16 cellular contexts compared by ENCODE assay signal in the genomic region with DNA sequence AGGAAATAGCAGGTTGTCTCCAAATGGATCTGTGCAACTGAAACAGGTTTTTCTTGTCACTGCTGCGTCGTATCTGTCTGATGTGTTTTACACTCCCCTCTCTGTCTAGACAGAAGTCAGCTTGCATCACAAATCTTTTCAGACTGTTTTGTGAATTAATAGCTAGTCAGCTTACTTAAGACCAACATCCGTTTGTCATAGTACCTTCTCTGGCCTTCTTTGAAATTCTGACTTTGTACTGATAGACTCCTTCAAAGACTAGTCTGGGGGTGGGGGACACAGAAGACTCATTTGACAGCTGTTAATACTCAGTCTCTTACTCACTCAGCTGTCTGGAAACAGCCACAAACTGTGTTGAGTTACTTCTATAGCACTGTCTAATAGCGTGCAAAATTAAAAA.
A peak's percentile ranks its signal among the peaks of the same experiment; 100 is the strongest.
DNase-seq lines count a peak whose midpoint lies in the region; ATAC-seq lines count a peak whose summit lies in the region.
"Had no signal": no experiment of that assay in that cellular context is flagged by ENCODE, and none has a peak within 500 bp of the region (broad histone marks: within the 10 kb centered on the region; RNA-seq: fewer than 3 reads in every experiment).

No MANE protein-coding gene starts in this region.

- H3K27ac ChIP-seq in trophoblast cell (ENCODE audit: low read depth, low read length) = peak overlapping the region; percentile 96

- H3K79me1 ChIP-seq in trophoblast cell (ENCODE audit: low read length) = peaks cover 26% of the 10 kb centered on the region

- intact Hi-C loops in left ventricle myocardium superior (cut with micrococcal nuclease) = no loop called here

- no peaks in the 10 kb centered on the region for H3K27me3 ChIP-seq in trophoblast cell (ENCODE audit: insufficient read depth, low read length)
- H3K27me3 ChIP-seq: tibial artery had no signal

- H3K79me2 ChIP-seq in trophoblast cell (ENCODE audit: control insufficient read depth, insufficient read depth, low read length, poor library complexity) = peaks cover 4% of the 10 kb centered on the region

- no peak overlapping the region for H4K12ac ChIP-seq in trophoblast cell (ENCODE audit: low read depth, low read length)

- peaks cover 8 to 15% of the 10 kb centered on the region in 2 experiments for H3K36me3 ChIP-seq in trophoblast cell (ENCODE audit: control insufficient read depth in 1 of 2, insufficient read depth in 2 of 2, low read length in 2 of 2)
- H3K36me3 ChIP-seq: tibial artery had no signal

- no peak overlapping the region for H3K4ac ChIP-seq in trophoblast cell (ENCODE audit: low read depth, low read length)

- DNase-seq in EH (ENCODE audit: low read depth) = peak; percentile 47
- peak; percentile 63 for DNase-seq in astrocyte of the hippocampus (ENCODE audit: low read depth, low spot score)
- DNase-seq in left ventricle myocardium superior = no peak
- peak; percentile 89 to 99 for DNase-seq in trophoblast cell
- no peak for DNase-seq in NCI-H510A treated with DMSO at 0.1 percent for 48 hours (lab: John Stamatoyannopoulos, UW)
- no peak for DNase-seq in HuH-7 (ENCODE audit: low spot score)
- no peak for DNase-seq in NCI-H2196 (lab: John Stamatoyannopoulos, UW; ENCODE audit: unreplicated experiment)
- DNase-seq: AML-193, amniotic stem cell, left colon, MV-4-11, NCI-H2171 treated with DMSO at 0.1 percent for 48 hours, T-helper 1 cell, tibial artery had no signal

- H3K18ac ChIP-seq in trophoblast cell (ENCODE audit: low read length) = no peak overlapping the region

- H3K4me2 ChIP-seq in trophoblast cell (ENCODE audit: low read length) = no peak overlapping the region

- H3K9me3 ChIP-seq in trophoblast cell (ENCODE audit: insufficient read depth, low read depth, low read length) = no peaks in the 10 kb centered on the region
- H3K9me3 ChIP-seq: tibial artery had no signal

- peak; percentile 58 for ATAC-seq in left ventricle myocardium superior
- no peak for ATAC-seq in HG03025 (IDR thresholded peaks at IDR 0.05; ENCODE audit: low FRiP score, unreplicated experiment)
- ATAC-seq: left colon; natural killer cell treated with Interleukin-12 subunit alpha and Interleukin-12 subunit beta and Interleukin-15 and Interleukin-18, amount 100 ng/mL, for 72 hours had no signal

- H2BK12ac ChIP-seq in trophoblast cell (ENCODE audit: low read length) = no peak overlapping the region

- no peak overlapping the region for H2AFZ ChIP-seq in trophoblast cell (ENCODE audit: insufficient read depth, low read length, poor library complexity)

- no peak overlapping the region for H3K4me3 ChIP-seq in trophoblast cell (ENCODE audit: low read depth, low read length)
- H3K4me3 ChIP-seq: tibial artery had no signal

- no peak overlapping the region for H4K8ac ChIP-seq in trophoblast cell (ENCODE audit: low read depth, low read length)

- H2AK5ac ChIP-seq in trophoblast cell (ENCODE audit: low read length) = no peak overlapping the region

- H3K4me1 ChIP-seq in trophoblast cell (ENCODE audit: control insufficient read depth in 1 of 2, insufficient read depth in 2 of 2, low read length in 2 of 2) = peaks cover 5 to 13% of the 10 kb centered on the region in 2 experiments

- no peak overlapping the region for H3K9ac ChIP-seq in trophoblast cell (ENCODE audit: low read length)

- no peak overlapping the region for H4K91ac ChIP-seq in trophoblast cell (ENCODE audit: low read depth, low read length)

- no peak overlapping the region for H2BK5ac ChIP-seq in trophoblast cell (ENCODE audit: low read depth, low read length, poor library complexity)

- H2BK120ac ChIP-seq in trophoblast cell (ENCODE audit: insufficient read depth, low read length, poor library complexity) = no peak overlapping the region

- H3K14ac ChIP-seq in trophoblast cell (ENCODE audit: low read length) = no peak overlapping the region

- WGBS in trophoblast cell (ENCODE audit: extremely low coverage, insufficient coverage, insufficient read length) = no CpG with 5 or more reads among the region's 4 CpGs

- H3K23ac ChIP-seq in trophoblast cell (ENCODE audit: low read length) = no peak overlapping the region

Comparison
In these comparisons a context has a peak if more than half of its experiments do, and no peak if none do; other contexts are left out.
1. DNase-seq: peak in EH (single experiment), astrocyte of the hippocampus (single experiment) and trophoblast cell (2 of 2); none in left ventricle myocardium superior (single experiment), NCI-H510A treated with DMSO at 0.1 percent for 48 hours (single experiment), HuH-7 (single experiment) and NCI-H2196 (single experiment).